In the genomic region with DNA sequence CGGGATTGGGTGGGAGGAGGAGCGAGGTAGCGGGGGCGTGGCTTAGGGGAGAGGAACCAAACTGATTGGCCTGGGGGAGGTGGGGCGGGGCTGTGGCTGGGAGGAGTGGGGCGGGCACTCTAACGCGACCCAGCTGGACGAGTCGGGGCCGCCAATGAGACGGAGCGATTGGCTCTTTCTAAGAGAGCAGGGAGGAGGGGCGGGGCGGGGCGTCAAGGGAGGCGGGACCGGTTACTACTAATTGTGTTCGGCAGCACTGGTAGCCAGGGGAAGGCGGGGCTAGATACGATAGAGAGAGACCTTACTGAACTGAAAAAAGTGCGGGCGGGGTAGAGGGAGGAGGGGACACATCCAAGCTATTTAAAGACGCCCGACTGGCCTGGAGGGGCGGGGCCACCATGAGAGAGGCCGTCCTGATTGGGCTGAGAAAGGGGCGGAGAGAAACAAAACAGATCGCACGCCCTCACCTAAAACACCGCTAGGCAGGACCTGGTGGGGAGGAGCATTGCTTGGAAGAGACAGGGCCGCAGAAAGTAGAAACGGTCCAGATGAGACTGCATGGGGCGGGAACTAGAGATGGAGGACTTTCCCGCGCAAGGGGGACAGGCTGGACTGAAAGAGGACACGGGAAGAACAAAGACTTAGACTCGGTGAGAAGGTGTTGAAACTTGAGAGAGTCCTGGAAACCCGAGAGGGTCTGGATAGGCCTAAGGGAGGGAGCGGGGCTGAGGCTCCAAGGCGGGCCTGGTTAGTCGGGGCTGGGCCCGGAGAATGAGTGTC, we compare ENCODE assay signal across 1 cellular context.
TF ChIP-seq lines count a peak whose summit lies in the region.

Gene KCNC3 (minus strand): TSS at position 232 of the 780 bp plus-strand sequence. CDS start 295 bp downstream, outside the sequence.

TF ChIP-seq in K562, 482 proteins besides CTCF, POLR2A, EP300 and RAD21 (continued from another document):
- peak; percentile 82; the same call in 1 of the 2 replicates for TF ChIP-seq THRB (CRISPR knock-in tag; conservative IDR thresholded peaks at IDR 0.05)
- TF ChIP-seq NCOA1 (IDR thresholded peaks at IDR 0.05; ENCODE audit: low read depth), result peak; percentile 16; the same call in 1 of the 2 replicates
- TF ChIP-seq ARHGAP35 (IDR thresholded peaks at IDR 0.05; ENCODE audit: partially characterized antibody), result peak; percentile 73
- TF ChIP-seq SAFB (IDR thresholded peaks at IDR 0.05; ENCODE audit: borderline replicate concordance, low read depth, low read length), result no peak
- no peak for TF ChIP-seq MAFF (IDR thresholded peaks at IDR 0.05; ENCODE audit: low read length)
- peak; percentile 50; the same call in 1 of the 2 replicates for TF ChIP-seq ZNF24 (IDR thresholded peaks at IDR 0.05)
- TF ChIP-seq YY1 (IDR thresholded peaks at IDR 0.05; ENCODE audit: borderline replicate concordance in 1 of 3, control insufficient read depth in 1 of 3, extremely low read depth in 1 of 3, insufficient read depth in 3 of 3, insufficient read length in 1 of 3, insufficient replicate concordance in 2 of 3, low read depth in 1 of 3, low read length in 2 of 3), result peak in 1 of 3 experiments; percentile 20
- TF ChIP-seq POLR2B (IDR thresholded peaks at IDR 0.05; ENCODE audit: low read depth, partially characterized antibody), result peak; percentile 88
- peak; percentile 90 for TF ChIP-seq E2F1 (CRISPR knock-in tag; IDR thresholded peaks at IDR 0.05)
- no peak for TF ChIP-seq NFE2 (IDR thresholded peaks at IDR 0.05; ENCODE audit: low read depth)
- TF ChIP-seq NFRKB (IDR thresholded peaks at IDR 0.05; ENCODE audit: low read depth), result peak; percentile 64; the same call in 1 of the 2 replicates
- peak; percentile 59 for TF ChIP-seq NEUROD1 (IDR thresholded peaks at IDR 0.05; ENCODE audit: borderline replicate concordance, low read depth, low read length, partially characterized antibody)
- TF ChIP-seq CLOCK (CRISPR knock-in tag; IDR thresholded peaks at IDR 0.05; ENCODE audit: borderline replicate concordance), result no peak
- TF ChIP-seq BHLHE40 (IDR thresholded peaks at IDR 0.05; ENCODE audit: low read length), result 0 out of 2 replicates have a peak, but pooled peaks have one; percentile 7
- peak; percentile 51; the same call in 1 of the 2 replicates for TF ChIP-seq GABPB1 (CRISPR knock-in tag; IDR thresholded peaks at IDR 0.05)
- 0 out of 2 replicates have a peak, but pooled peaks have one; percentile 8 for TF ChIP-seq TAF7 (tag; IDR thresholded peaks at IDR 0.05)
- peak; percentile 17 for TF ChIP-seq CHD1 (IDR thresholded peaks at IDR 0.05; ENCODE audit: low read length)
- TF ChIP-seq E2F5 (CRISPR knock-in tag; IDR thresholded peaks at IDR 0.05), result 0 out of 2 replicates have a peak, but pooled peaks have one; percentile 42
- TF ChIP-seq POLR2H (tag; IDR thresholded peaks at IDR 0.05; ENCODE audit: low read depth), result peak; percentile 79
- TF ChIP-seq FOXP1 (CRISPR knock-in tag; IDR thresholded peaks at IDR 0.05), result peak; percentile 67
- TF ChIP-seq PRPF4 (IDR thresholded peaks at IDR 0.05; ENCODE audit: insufficient read depth, low read depth, low read length, poor library complexity, severe bottlenecking), result no peak
- TF ChIP-seq TBL1XR1 (IDR thresholded peaks at IDR 0.05; ENCODE audit: low read length in 2 of 2), result peak in 1 of 2 experiments; percentile 36; a peak in 1 of 4 replicates
- peak; percentile 36; the same call in 1 of the 2 replicates for TF ChIP-seq MTA1 (IDR thresholded peaks at IDR 0.05; ENCODE audit: borderline replicate concordance)
- TF ChIP-seq CREM (IDR thresholded peaks at IDR 0.05; ENCODE audit: low read depth), result peak; percentile 40; the same call in 1 of the 2 replicates
- TF ChIP-seq BRF1 (IDR thresholded peaks at IDR 0.05; ENCODE audit: borderline replicate concordance, extremely low read depth, insufficient read length), result no peak
- peak; percentile 58; the same call in 1 of the 2 replicates for TF ChIP-seq NFATC3 (IDR thresholded peaks at IDR 0.05)
- no peak for TF ChIP-seq NR3C1 (CRISPR knock-in tag; IDR thresholded peaks at IDR 0.05)
- TF ChIP-seq E2F3 (CRISPR knock-in tag; IDR thresholded peaks at IDR 0.05), result peak; percentile 93
- 0 out of 2 replicates have a peak, but pooled peaks have one; percentile 70 for TF ChIP-seq ZSCAN29 (IDR thresholded peaks at IDR 0.05)
